33 cellular contexts compared by ENCODE assay signal in the genomic region with DNA sequence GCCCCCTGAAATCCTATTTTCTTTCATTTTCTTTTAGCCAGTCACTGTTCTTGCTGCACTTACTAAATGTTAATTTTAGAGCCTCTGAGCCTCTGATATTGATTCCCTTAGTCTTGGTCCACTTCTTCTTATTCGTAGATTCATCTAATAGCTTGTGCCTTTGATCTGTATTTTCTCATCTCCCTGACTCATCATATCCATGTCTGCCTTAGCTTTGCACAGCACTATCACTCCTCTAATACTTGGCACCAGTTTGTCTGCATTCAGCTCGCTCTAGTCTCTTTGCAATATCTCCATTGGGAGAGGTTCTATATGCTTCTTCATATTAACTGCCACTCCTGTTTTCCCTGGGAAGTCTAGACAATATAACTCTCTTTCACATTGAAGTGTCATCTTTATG.
"Had no signal": no experiment of that assay in that cellular context is flagged by ENCODE, and none has a peak within 500 bp of the region (broad histone marks: within the 10 kb centered on the region; RNA-seq: fewer than 3 reads in every experiment).

No MANE protein-coding gene starts in this region.

- H3K9me3 ChIP-seq: adrenal gland, ascending aorta, gastrocnemius medialis, heart left ventricle had no signal

- H3K36me3 Mint-ChIP-seq: activated CD4-positive, alpha-beta memory T cell treated with anti-CD3 and anti-CD28 coated beads for 36 hours; activated CD8-positive, alpha-beta memory T cell treated with anti-CD3 and anti-CD28 coated beads, Interleukin-2, amount 10 ng/mL, durations not matched to agents 7 days and 5 days; activated naive CD4-positive, alpha-beta T cell treated with anti-CD3 and anti-CD28 coated beads, Interleukin-2, amount 50 U/mL, for 24 hours; activated naive CD8-positive, alpha-beta T cell treated with anti-CD3 and anti-CD28 coated beads for 36 hours had no signal

- ATAC-seq: activated CD4-positive, alpha-beta T cell treated with anti-CD3 and anti-CD28 coated beads for 36 hours; activated CD8-positive, alpha-beta memory T cell treated with anti-CD3 and anti-CD28 coated beads, Interleukin-2, amount 10 ng/mL, durations not matched to agents 7 days and 5 days; activated CD8-positive, alpha-beta T cell treated with anti-CD3 and anti-CD28 coated beads, Interleukin-2, amount 10 ng/mL, durations not matched to agents 7 days and 5 days; activated naive CD8-positive, alpha-beta T cell treated with anti-CD3 and anti-CD28 coated beads, Interleukin-2, amount 50 U/mL, for 24 hours; esophagus mucosa; foreskin keratinocyte; gastrocnemius medialis; heart left ventricle had no signal

- FAIRE-seq: bronchial epithelial cell had no signal

- H3K27ac Mint-ChIP-seq: activated CD4-positive, alpha-beta memory T cell treated with anti-CD3 and anti-CD28 coated beads for 36 hours; activated CD4-positive, alpha-beta T cell treated with anti-CD3 and anti-CD28 coated beads for 36 hours; activated CD4-positive, alpha-beta T cell treated with anti-CD3 and anti-CD28 coated beads, Interleukin-2, amount 10 ng/mL, durations not matched to agents 24 days and 14 days; activated CD8-positive, alpha-beta memory T cell treated with anti-CD3 and anti-CD28 coated beads, Interleukin-2, amount 10 ng/mL, durations not matched to agents 7 days and 5 days; activated CD8-positive, alpha-beta T cell treated with anti-CD3 and anti-CD28 coated beads, Interleukin-2, amount 10 ng/mL, durations not matched to agents 7 days and 5 days; activated naive CD4-positive, alpha-beta T cell treated with anti-CD3 and anti-CD28 coated beads for 36 hours; activated naive CD4-positive, alpha-beta T cell treated with anti-CD3 and anti-CD28 coated beads, Interleukin-2, amount 50 U/mL, for 24 hours; activated naive CD8-positive, alpha-beta T cell treated with anti-CD3 and anti-CD28 coated beads for 36 hours; activated naive CD8-positive, alpha-beta T cell treated with anti-CD3 and anti-CD28 coated beads, Interleukin-2, amount 50 U/mL, for 24 hours; activated T-helper 1 cell treated with anti-CD3 and anti-CD28 coated beads, Interleukin-12 subunit alpha, Interleukin-12 subunit beta, Interleukin-2, Interleukin-4 antibody, amounts not matched to agents 30 ng/mL and 10 ng/mL and 1 ng/mL, durations not matched to agents 14 hours and 24 hours and 36 hours; activated T-helper 2 cell treated with anti-CD3 and anti-CD28 coated beads, Interferon-gamma antibody, Interleukin-2, Interleukin-4, amounts not matched to agents 10 μg/mL and 5 μg/mL and 100 μg/mL, durations not matched to agents 14 hours and 24 hours and 36 hours; dendritic cell treated with granulocyte-macrophage colony-stimulating factor and Interleukin-4, amounts not matched to agents 40 ng/mL and 50 ng/mL, for 4 days; endodermal cell had no signal

- H3K4me3 Mint-ChIP-seq: activated CD4-positive, alpha-beta memory T cell treated with anti-CD3 and anti-CD28 coated beads for 36 hours; activated CD4-positive, alpha-beta T cell treated with anti-CD3 and anti-CD28 coated beads for 36 hours; activated CD4-positive, alpha-beta T cell treated with anti-CD3 and anti-CD28 coated beads, Interleukin-2, amount 10 ng/mL, durations not matched to agents 24 days and 14 days; activated CD8-positive, alpha-beta memory T cell treated with anti-CD3 and anti-CD28 coated beads, Interleukin-2, amount 10 ng/mL, durations not matched to agents 7 days and 5 days; activated CD8-positive, alpha-beta T cell treated with anti-CD3 and anti-CD28 coated beads, Interleukin-2, amount 10 ng/mL, durations not matched to agents 7 days and 5 days; activated naive CD4-positive, alpha-beta T cell treated with anti-CD3 and anti-CD28 coated beads for 36 hours; activated naive CD4-positive, alpha-beta T cell treated with anti-CD3 and anti-CD28 coated beads, Interleukin-2, amount 50 U/mL, for 24 hours; activated naive CD8-positive, alpha-beta T cell treated with anti-CD3 and anti-CD28 coated beads for 36 hours; activated naive CD8-positive, alpha-beta T cell treated with anti-CD3 and anti-CD28 coated beads, Interleukin-2, amount 50 U/mL, for 24 hours; activated T-helper 1 cell treated with anti-CD3 and anti-CD28 coated beads, Interleukin-12 subunit alpha, Interleukin-12 subunit beta, Interleukin-2, Interleukin-4 antibody, amounts not matched to agents 30 ng/mL and 10 ng/mL and 1 ng/mL, durations not matched to agents 14 hours and 24 hours and 36 hours; central memory CD8-positive, alpha-beta T cell; dendritic cell treated with granulocyte-macrophage colony-stimulating factor and Interleukin-4, amounts not matched to agents 40 ng/mL and 50 ng/mL, for 4 days; endodermal cell had no signal

- H3K27me3 Mint-ChIP-seq: dendritic cell treated with granulocyte-macrophage colony-stimulating factor and Interleukin-4, amounts not matched to agents 40 ng/mL and 50 ng/mL, for 4 days had no signal

- H3K36me3 ChIP-seq: adrenal gland, ascending aorta, brain microvascular endothelial cell, gastrocnemius medialis, heart left ventricle had no signal

- DNase-seq: activated CD4-positive, alpha-beta memory T cell treated with anti-CD3 and anti-CD28 coated beads for 36 hours; activated CD4-positive, alpha-beta T cell treated with anti-CD3 and anti-CD28 coated beads for 36 hours; activated CD4-positive, alpha-beta T cell treated with anti-CD3 and anti-CD28 coated beads, Interleukin-2, amount 10 ng/mL, durations not matched to agents 24 days and 14 days; activated CD4-positive, CD25-positive, alpha-beta regulatory T cell; activated CD4-positive, CD25-positive, alpha-beta regulatory T cell treated with anti-CD3 and anti-CD28 coated beads, Interleukin-2, amount 50 U/mL, for 72 hours; activated CD8-positive, alpha-beta memory T cell treated with anti-CD3 and anti-CD28 coated beads, Interleukin-2, amount 10 ng/mL, durations not matched to agents 7 days and 5 days; activated CD8-positive, alpha-beta memory T cell treated with anti-CD3 and anti-CD28 coated beads, Interleukin-2, amount 50 U/mL, for 4 hours; activated CD8-positive, alpha-beta T cell treated with anti-CD3 and anti-CD28 coated beads, Interleukin-2, amount 10 ng/mL, durations not matched to agents 7 days and 5 days; activated effector memory CD4-positive, alpha-beta T cell treated with anti-CD3 and anti-CD28 coated beads, Interleukin-2, amount 50 U/mL, for 16 hours; activated naive CD4-positive, alpha-beta T cell treated with anti-CD3 and anti-CD28 coated beads for 36 hours; activated naive CD8-positive, alpha-beta T cell treated with anti-CD3 and anti-CD28 coated beads for 36 hours; activated naive CD8-positive, alpha-beta T cell treated with anti-CD3 and anti-CD28 coated beads, Interleukin-2, amount 50 U/mL, for 24 hours; activated T-cell treated with anti-CD3 and anti-CD28 coated beads, Interleukin-2, amount 50 U/mL, for 1 hour; activated T-cell treated with anti-CD3 and anti-CD28 coated beads, Interleukin-2, amount 50 U/mL, for 48 hours; adrenal gland; brain microvascular endothelial cell; dorsolateral prefrontal cortex; effector memory CD4-positive, alpha-beta T cell; endodermal cell; foreskin keratinocyte; gastrocnemius medialis; glutamatergic neuron; heart left ventricle; T-helper 2 cell had no signal

- H3K4me1 ChIP-seq: adrenal gland, ascending aorta, gastrocnemius medialis, heart left ventricle had no signal

- H3K27ac ChIP-seq: adrenal gland, ascending aorta, brain microvascular endothelial cell, coronary artery, dorsolateral prefrontal cortex, foreskin keratinocyte, gastrocnemius medialis, heart left ventricle had no signal

- H3K27me3 ChIP-seq: adrenal gland, ascending aorta, brain microvascular endothelial cell, dorsolateral prefrontal cortex, foreskin keratinocyte, gastrocnemius medialis, heart left ventricle had no signal

- H3K9me3 Mint-ChIP-seq: activated CD4-positive, alpha-beta memory T cell treated with anti-CD3 and anti-CD28 coated beads for 36 hours; activated CD4-positive, alpha-beta T cell treated with anti-CD3 and anti-CD28 coated beads, Interleukin-2, amount 10 ng/mL, durations not matched to agents 24 days and 14 days; activated naive CD4-positive, alpha-beta T cell treated with anti-CD3 and anti-CD28 coated beads for 36 hours; activated naive CD4-positive, alpha-beta T cell treated with anti-CD3 and anti-CD28 coated beads, Interleukin-2, amount 50 U/mL, for 24 hours; activated naive CD8-positive, alpha-beta T cell treated with anti-CD3 and anti-CD28 coated beads for 36 hours; activated naive CD8-positive, alpha-beta T cell treated with anti-CD3 and anti-CD28 coated beads, Interleukin-2, amount 50 U/mL, for 24 hours; activated T-helper 1 cell treated with anti-CD3 and anti-CD28 coated beads, Interleukin-12 subunit alpha, Interleukin-12 subunit beta, Interleukin-2, Interleukin-4 antibody, amounts not matched to agents 30 ng/mL and 10 ng/mL and 1 ng/mL, durations not matched to agents 14 hours and 24 hours and 36 hours; activated T-helper 2 cell treated with anti-CD3 and anti-CD28 coated beads, Interferon-gamma antibody, Interleukin-2, Interleukin-4, amounts not matched to agents 10 μg/mL and 5 μg/mL and 100 μg/mL, durations not matched to agents 14 hours and 24 hours and 36 hours; central memory CD8-positive, alpha-beta T cell; dendritic cell treated with granulocyte-macrophage colony-stimulating factor and Interleukin-4, amounts not matched to agents 40 ng/mL and 50 ng/mL, for 4 days; endodermal cell had no signal

- H3K4me3 ChIP-seq: adrenal gland, ascending aorta, coronary artery, dorsolateral prefrontal cortex, gastrocnemius medialis, heart left ventricle had no signal

- H3K4me1 Mint-ChIP-seq: activated CD4-positive, alpha-beta T cell treated with anti-CD3 and anti-CD28 coated beads for 36 hours; activated CD4-positive, alpha-beta T cell treated with anti-CD3 and anti-CD28 coated beads, Interleukin-2, amount 10 ng/mL, durations not matched to agents 24 days and 14 days; activated CD8-positive, alpha-beta memory T cell treated with anti-CD3 and anti-CD28 coated beads, Interleukin-2, amount 10 ng/mL, durations not matched to agents 7 days and 5 days; activated naive CD4-positive, alpha-beta T cell treated with anti-CD3 and anti-CD28 coated beads, Interleukin-2, amount 50 U/mL, for 24 hours; activated naive CD8-positive, alpha-beta T cell treated with anti-CD3 and anti-CD28 coated beads for 36 hours; activated naive CD8-positive, alpha-beta T cell treated with anti-CD3 and anti-CD28 coated beads, Interleukin-2, amount 50 U/mL, for 24 hours; central memory CD8-positive, alpha-beta T cell; endodermal cell had no signal
